ENCODE assay signal across 9 cellular contexts in genomic region chr6:41577865-41578713, GRCh38. TPM values are rescaled to one million over a fixed set of nuclear protein-coding genes. Genes with fewer than 3 reads are reported as not detected.
DNase-seq lines count a peak whose midpoint lies in the region; ATAC-seq, FAIRE-seq and TF ChIP-seq lines count a peak whose summit lies in the region.
"Had no signal": no experiment of that assay in that cellular context is flagged by ENCODE, and none has a peak within 500 bp of the region (broad histone marks: within the 10 kb centered on the region; RNA-seq: fewer than 3 reads in every experiment).

No MANE protein-coding gene starts in this region.

- no peak for TF ChIP-seq POLR2A in A549 (IDR thresholded peaks at IDR 0.05; ENCODE audit: low read length)

- H3K9me3 ChIP-seq in A549 (no peaks in the 10 kb centered on the region), HUES64 (ENCODE audit: insufficient read depth, low read depth, low read length) (no peaks in the 10 kb centered on the region), small intestine (ENCODE audit: control insufficient read depth, low read depth) (no peaks in the 10 kb centered on the region)

- POLR2A ChIA-PET in A549 (lab: Yijun Ruan, JAX) (interaction anchor here (0.6 kb wide), 2 partner anchors 9 to 31 kb away, joined by 3 to 4 read pairs; no protein-coding TSS in a partner anchor), RWPE1 (lab: Yijun Ruan, JAX; ENCODE audit: low non-redundant PET) (no interaction called here)

- no peak for TF ChIP-seq EP300 in A549 (IDR thresholded peaks at IDR 0.05)

- ATAC-seq in A549 (peak; percentile 49 to 69), GM21381 (IDR thresholded peaks at IDR 0.05; ENCODE audit: unreplicated experiment) (no peak), HG02678 (IDR thresholded peaks at IDR 0.05; ENCODE audit: unreplicated experiment) (no peak)

- DNase-seq in A549 (ENCODE audit: low read depth in 1 of 2, low spot score in 1 of 2) (peak in 1 of 2 experiments; percentile 53), RWPE1 (ENCODE audit: low spot score) (peak; percentile 26), globus pallidus (ENCODE audit: low spot score) (peak; percentile 67), small intestine (peak; percentile 41), middle frontal gyrus (ENCODE audit: extremely low spot score, low spot score) (no peak)
- DNase-seq: activated B cell treated with CpG ODN at 0.5 μM for 24 hours had no signal

- peaks cover 77% of the 10 kb centered on the region for H3K4me1 ChIP-seq in A549
- peaks cover 50% of the 10 kb centered on the region for H3K4me1 ChIP-seq in HUES64 (ENCODE audit: insufficient read depth, low read length)
- H3K4me1 ChIP-seq in small intestine (ENCODE audit: control insufficient read depth in 2 of 2, insufficient read depth in 1 of 2, low read depth in 1 of 2, low read length in 1 of 2): peaks cover 10 to 11% of the 10 kb centered on the region in 2 donors

- H3K4me3 ChIP-seq in A549 (peak overlapping the region; percentile 7; the same call in 2 of the 3 replicates), HUES64 (ENCODE audit: low read length) (peak overlapping the region; percentile 32), small intestine (ENCODE audit: low read depth in 1 of 2, low read length in 2 of 2) (no peak overlapping the region)

- H3K36me3 ChIP-seq in HUES64 (ENCODE audit: insufficient read depth, low read length): no peaks in the 10 kb centered on the region
- H3K36me3 ChIP-seq in small intestine (ENCODE audit: control insufficient read depth in 2 of 2, insufficient read depth in 2 of 2, low read length in 2 of 2): no peaks in the 10 kb centered on the region

- TF ChIP-seq CTCF in A549 (IDR thresholded peaks at IDR 0.05) (no peak), RWPE1 (conservative IDR thresholded peaks at IDR 0.05; ENCODE audit: low read depth) (no peak)

- 11% methylated on average over 8 of the region's 9 CpGs for WGBS in A549 (ENCODE audit: missing lambda C conversion rate)
- 3% methylated on average over 9 of the region's 9 CpGs for WGBS in HUES64
- 31 to 43% (median 42%) methylated on average over 9 of the region's 9 CpGs for WGBS in small intestine, 3 donors

- CTCF ChIA-PET in A549 (lab: Yijun Ruan, JAX): interaction anchor here (0.6 to 2.8 kb wide), 8 partner anchors 10 to 210 kb away, joined by 3 to 11 read pairs (median 4); no protein-coding TSS in a partner anchor
- CTCF ChIA-PET in RWPE1 (lab: Yijun Ruan, JAX): interaction anchor here (0.7 to 1.2 kb wide), 3 partner anchors 68 to 210 kb away, joined by 3 to 10 read pairs (median 4); partner anchors contain the start of gene TOMM6

- H3K4me2 ChIP-seq in A549: peak overlapping the region; percentile 77

- TF ChIP-seq RAD21 in A549 (conservative IDR thresholded peaks at IDR 0.05 in 1 of 2, IDR thresholded peaks at IDR 0.05 in 1 of 2): no peak

- no peak for FAIRE-seq in A549 (lab: Jason Lieb, UNC)
- no peak for FAIRE-seq in small intestine (lab: Jason Lieb, UNC)

- H3K9ac ChIP-seq in HUES64 (ENCODE audit: low read depth, low read length): peak overlapping the region; percentile 34

- H3K27me3 ChIP-seq in HUES64 (ENCODE audit: insufficient read depth, low read length) (no peaks in the 10 kb centered on the region), small intestine (ENCODE audit: control insufficient read depth in 2 of 2, insufficient read depth in 2 of 2, low read length in 2 of 2) (no peaks in the 10 kb centered on the region)

- H3K27ac ChIP-seq in A549 (peak overlapping the region; percentile 89 to 92), HUES64 (ENCODE audit: low read depth, low read length) (peak overlapping the region; percentile 91), RWPE1 (peak overlapping the region; percentile 79), small intestine (ENCODE audit: low read depth in 1 of 2, low read length in 1 of 2) (peak overlapping the region; percentile 34 to 81)

TF ChIP-seq in A549, 52 proteins besides CTCF, POLR2A, EP300 and RAD21:
- TF ChIP-seq FOSB (CRISPR knock-in tag; IDR thresholded peaks at IDR 0.05) (no peak), HES2 (IDR thresholded peaks at IDR 0.05) (0 out of 2 replicates have a peak, but pooled peaks have one; percentile 12), MAX (IDR thresholded peaks at IDR 0.05) (0 out of 2 replicates have a peak, but pooled peaks have one; percentile 11), CHD2 (IDR thresholded peaks at IDR 0.05; ENCODE audit: low read length, partially characterized antibody) (no peak), CBX2 (IDR thresholded peaks at IDR 0.05; ENCODE audit: borderline replicate concordance, low read depth) (no peak), CBX8 (IDR thresholded peaks at IDR 0.05) (no peak), KDM5A (IDR thresholded peaks at IDR 0.05) (no peak), JUN (IDR thresholded peaks at IDR 0.05) (peak in 1 of 2 experiments; percentile 62; a peak in 2 of 5 replicates), HDAC2 (IDR thresholded peaks at IDR 0.05) (no peak), PHF8 (IDR thresholded peaks at IDR 0.05; ENCODE audit: borderline replicate concordance, low read depth) (no peak), MYC (IDR thresholded peaks at IDR 0.05; ENCODE audit: borderline replicate concordance, low read length) (no peak), ESRRA (IDR thresholded peaks at IDR 0.05; ENCODE audit: borderline replicate concordance, low read length) (no peak), CEBPB (IDR thresholded peaks at IDR 0.05) (no peak), HOXB5 (CRISPR knock-in tag; IDR thresholded peaks at IDR 0.05) (no peak), TFCP2L1 (CRISPR knock-in tag; IDR thresholded peaks at IDR 0.05) (no peak), NR3C1 (IDR thresholded peaks at IDR 0.05) (no peak), CHD4 (IDR thresholded peaks at IDR 0.05; ENCODE audit: borderline replicate concordance) (no peak), SREBF2 (IDR thresholded peaks at IDR 0.05) (no peak), FOSL2 (IDR thresholded peaks at IDR 0.05) (peak; percentile 18; the same call in 1 of the 2 replicates), FOSL2 (CRISPR knock-in tag; IDR thresholded peaks at IDR 0.05) (no peak), MAFK (IDR thresholded peaks at IDR 0.05; ENCODE audit: partially characterized antibody) (peak; percentile 77)

RNA-seq across cellular contexts. Expression of gene FOXP4, which starts 31.9 kb away (rescaled TPM):
- 2.6 and 3.2 TPM in 2 replicates for polyA plus RNA-seq in A549 (2011; rRNA removed)
- polyA plus RNA-seq in A549 (2012; cell fraction: cytosol; rRNA removed): 8.7 and 13.3 TPM in 2 replicates
- 12.8 and 21.3 TPM in 2 replicates for polyA plus RNA-seq in A549 (2012; cell fraction: nucleus; rRNA removed)
- 12.5 to 14.5 TPM (median 14.2 TPM) in 3 replicates for polyA plus RNA-seq in A549 (2017; fragmentation: RNase III; extraction: RNeasy Plus Mini Kit Qiagen cat#74134 plus additional on column Dnase treatment)
- 4.1 and 5.5 TPM in 2 replicates for polyA minus RNA-seq in A549 (2011; rRNA and poly(A)+ RNA removed)
- polyA plus RNA-seq in HUES64 (2013, experiment 1 of 2): 17.5 TPM
- 21.1 TPM for polyA plus RNA-seq in HUES64 (2013, experiment 2 of 2)
- 10 to 100 TPM; 13.8 to 18.5 (median 14.3) TPM for polyA plus RNA-seq in small intestine

Comparison
In these comparisons a context has a peak if more than half of its experiments do, and no peak if none do; other contexts are left out.
1. ATAC-seq: peak in A549 (2 of 2); none in GM21381 (single experiment) and HG02678 (single experiment).
2. H3K4me3 ChIP-seq: peak in A549 (single experiment) and HUES64 (single experiment); none in small intestine (0 of 2).
3. Peak in every context shown above with its lines, with median percentiles within 50 percentile points of each other: H3K27ac ChIP-seq.